In the genomic region with DNA sequence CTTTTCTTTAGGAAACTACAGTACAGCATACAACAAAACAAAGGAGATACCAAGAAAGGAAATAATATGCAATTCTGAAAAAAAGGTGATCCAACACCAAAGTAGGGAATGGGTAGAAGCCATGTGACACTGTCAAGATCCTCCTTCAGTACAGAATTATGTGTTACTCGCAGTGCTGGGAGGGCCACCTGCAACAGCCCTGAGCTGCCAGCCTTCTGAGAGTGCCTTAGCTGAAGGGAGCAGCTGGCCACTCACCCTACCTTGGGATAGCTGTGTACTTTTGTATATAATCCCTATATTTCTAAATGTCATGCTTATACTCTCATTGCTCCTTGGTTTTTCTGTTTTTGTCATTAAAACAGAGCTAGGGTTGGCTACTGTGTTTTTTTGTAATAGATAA, we compare ENCODE assay signal across 15 cellular contexts.
DNase-seq lines count a peak whose midpoint lies in the region; ATAC-seq and TF ChIP-seq lines count a peak whose summit lies in the region.
"Had no signal": no experiment of that assay in that cellular context is flagged by ENCODE, and none has a peak within 500 bp of the region (broad histone marks: within the 10 kb centered on the region; RNA-seq: fewer than 3 reads in every experiment).

No MANE protein-coding gene starts in this region.

- H3K27me3 Mint-ChIP-seq in activated CD4-positive, alpha-beta T cell treated with anti-CD3 and anti-CD28 coated beads for 36 hours: no peaks in the 10 kb centered on the region
- H3K27me3 Mint-ChIP-seq in activated CD4-positive, alpha-beta T cell treated with anti-CD3 and anti-CD28 coated beads, Interleukin-2, amount 10 ng/mL, durations not matched to agents 7 days and 5 days: no peaks in the 10 kb centered on the region

- no peak overlapping the region for H3K4me3 Mint-ChIP-seq in activated CD4-positive, alpha-beta T cell treated with anti-CD3 and anti-CD28 coated beads for 36 hours
- no peak overlapping the region for H3K4me3 Mint-ChIP-seq in activated CD4-positive, alpha-beta T cell treated with anti-CD3 and anti-CD28 coated beads, Interleukin-2, amount 10 ng/mL, durations not matched to agents 7 days and 5 days
- H3K4me3 Mint-ChIP-seq: T-helper 1 cell treated with Interleukin-12 subunit alpha and Interleukin-12 subunit beta and Interleukin-4 antibody, amounts not matched to agents 30 μg/mL and 1 μg/mL, for 36 hours had no signal

- TF ChIP-seq CTCF in breast epithelium (IDR thresholded peaks at IDR 0.05): no peak

- no peak for TF ChIP-seq POLR2A in breast epithelium (IDR thresholded peaks at IDR 0.05)

- peak overlapping the region; percentile 14 for H3K4me3 ChIP-seq in adipocyte (ENCODE audit: low read length)
- no peak overlapping the region for H3K4me3 ChIP-seq in breast epithelium

- intact Hi-C loops in activated CD4-positive, alpha-beta T cell treated with anti-CD3 and anti-CD28 coated beads for 36 hours (cut with DNase I, micrococcal nuclease): no loop called here
- intact Hi-C loops in breast epithelium (cut with DNase I; ENCODE audit: low total_unique reads): no loop called here

- no peaks in the 10 kb centered on the region for H3K27me3 ChIP-seq in adipocyte (replicated peaks; ENCODE audit: control insufficient read depth, insufficient read depth, low read length)
- H3K27me3 ChIP-seq in breast epithelium: no peaks in the 10 kb centered on the region

- H3K4me1 Mint-ChIP-seq in activated CD4-positive, alpha-beta T cell treated with anti-CD3 and anti-CD28 coated beads for 36 hours: no peaks in the 10 kb centered on the region
- H3K4me1 Mint-ChIP-seq in activated CD4-positive, alpha-beta T cell treated with anti-CD3 and anti-CD28 coated beads, Interleukin-2, amount 10 ng/mL, durations not matched to agents 7 days and 5 days: no peaks in the 10 kb centered on the region

- H3K27ac Mint-ChIP-seq in activated CD4-positive, alpha-beta T cell treated with anti-CD3 and anti-CD28 coated beads for 36 hours: no peak overlapping the region
- H3K27ac Mint-ChIP-seq in activated CD4-positive, alpha-beta T cell treated with anti-CD3 and anti-CD28 coated beads, Interleukin-2, amount 10 ng/mL, durations not matched to agents 7 days and 5 days: no peak overlapping the region
- H3K27ac Mint-ChIP-seq: T-helper 1 cell treated with Interleukin-12 subunit alpha and Interleukin-12 subunit beta and Interleukin-4 antibody, amounts not matched to agents 30 μg/mL and 1 μg/mL, for 36 hours had no signal

- H3K27ac ChIP-seq in breast epithelium: no peak overlapping the region

- no peak overlapping the region for H3K9ac ChIP-seq in adipocyte (ENCODE audit: low read length)

- CTCF ChIA-PET in activated CD4-positive, alpha-beta T cell treated with anti-CD3 and anti-CD28 coated beads for 36 hours (lab: Charles Lee): no interaction called here
- CTCF ChIA-PET in activated CD4-positive, alpha-beta T cell treated with anti-CD3 and anti-CD28 coated beads, Interleukin-2, amount 10 ng/mL, durations not matched to agents 7 days and 5 days (lab: Charles Lee): no interaction called here

- H3K36me3 ChIP-seq in adipocyte (ENCODE audit: control insufficient read depth, insufficient read depth, low read length, severe bottlenecking) (no peaks in the 10 kb centered on the region), breast epithelium (no peaks in the 10 kb centered on the region)

- H3K9me3 Mint-ChIP-seq in activated CD4-positive, alpha-beta T cell treated with anti-CD3 and anti-CD28 coated beads for 36 hours (ENCODE audit: low read depth): peaks cover 4% of the 10 kb centered on the region
- H3K9me3 Mint-ChIP-seq in activated CD4-positive, alpha-beta T cell treated with anti-CD3 and anti-CD28 coated beads, Interleukin-2, amount 10 ng/mL, durations not matched to agents 7 days and 5 days: no peaks in the 10 kb centered on the region
- H3K9me3 Mint-ChIP-seq: T-helper 1 cell treated with Interleukin-12 subunit alpha and Interleukin-12 subunit beta and Interleukin-4 antibody, amounts not matched to agents 30 μg/mL and 1 μg/mL, for 36 hours had no signal

- peak; percentile 25 for DNase-seq in DMS53 (lab: John Stamatoyannopoulos, UW)
- DNase-seq in DMS53 treated with DMSO at 0.1 percent for 48 hours (lab: John Stamatoyannopoulos, UW; ENCODE audit: unreplicated experiment): no peak
- DNase-seq in activated CD4-positive, alpha-beta T cell treated with anti-CD3 and anti-CD28 coated beads for 36 hours: peak; percentile 3
- DNase-seq in activated CD4-positive, alpha-beta T cell treated with anti-CD3 and anti-CD28 coated beads, Interleukin-2, amount 10 ng/mL, durations not matched to agents 7 days and 5 days: no peak
- peak; percentile 1 for DNase-seq in adipocyte (ENCODE audit: low read depth)
- no peak for DNase-seq in GM19238 (ENCODE audit: insufficient read length, low spot score)
- DNase-seq in breast epithelium (ENCODE audit: low spot score in 2 of 2): no peak
- DNase-seq in NCI-H1930 (lab: John Stamatoyannopoulos, UW): no peak
- DNase-seq: 8988T, DMS153, KBM-7, NCI-H1436, NCI-H2029, NCI-H510A had no signal

- H3K4me1 ChIP-seq in adipocyte (ENCODE audit: control insufficient read depth, insufficient read depth, low read length): peaks cover 20% of the 10 kb centered on the region
- H3K4me1 ChIP-seq in breast epithelium: no peaks in the 10 kb centered on the region

- POLR2A ChIA-PET in activated CD4-positive, alpha-beta T cell treated with anti-CD3 and anti-CD28 coated beads for 36 hours (lab: Charles Lee): no interaction called here
- POLR2A ChIA-PET in activated CD4-positive, alpha-beta T cell treated with anti-CD3 and anti-CD28 coated beads, Interleukin-2, amount 10 ng/mL, durations not matched to agents 7 days and 5 days (lab: Charles Lee): no interaction called here

- H3K9me3 ChIP-seq in adipocyte (ENCODE audit: control insufficient read depth, low read length) (no peaks in the 10 kb centered on the region), breast epithelium (no peaks in the 10 kb centered on the region)

- ATAC-seq in activated CD4-positive, alpha-beta T cell treated with anti-CD3 and anti-CD28 coated beads for 36 hours: no peak

- H3K36me3 Mint-ChIP-seq in activated CD4-positive, alpha-beta T cell treated with anti-CD3 and anti-CD28 coated beads for 36 hours (ENCODE audit: low read depth): no peaks in the 10 kb centered on the region
- H3K36me3 Mint-ChIP-seq in activated CD4-positive, alpha-beta T cell treated with anti-CD3 and anti-CD28 coated beads, Interleukin-2, amount 10 ng/mL, durations not matched to agents 7 days and 5 days (ENCODE audit: low read depth): no peaks in the 10 kb centered on the region

Comparison
In these comparisons a context has a peak if more than half of its experiments do, and no peak if none do; other contexts are left out.
1. DNase-seq: peak in DMS53 (single experiment), activated CD4-positive, alpha-beta T cell treated with anti-CD3 and anti-CD28 coated beads for 36 hours (single experiment) and adipocyte (single experiment); none in DMS53 treated with DMSO at 0.1 percent for 48 hours (single experiment), activated CD4-positive, alpha-beta T cell treated with anti-CD3 and anti-CD28 coated beads, Interleukin-2, amount 10 ng/mL, durations not matched to agents 7 days and 5 days (single experiment), GM19238 (single experiment), breast epithelium (0 of 2) and NCI-H1930 (0 of 2).